8 cellular contexts compared by ENCODE assay signal in the genomic region with DNA sequence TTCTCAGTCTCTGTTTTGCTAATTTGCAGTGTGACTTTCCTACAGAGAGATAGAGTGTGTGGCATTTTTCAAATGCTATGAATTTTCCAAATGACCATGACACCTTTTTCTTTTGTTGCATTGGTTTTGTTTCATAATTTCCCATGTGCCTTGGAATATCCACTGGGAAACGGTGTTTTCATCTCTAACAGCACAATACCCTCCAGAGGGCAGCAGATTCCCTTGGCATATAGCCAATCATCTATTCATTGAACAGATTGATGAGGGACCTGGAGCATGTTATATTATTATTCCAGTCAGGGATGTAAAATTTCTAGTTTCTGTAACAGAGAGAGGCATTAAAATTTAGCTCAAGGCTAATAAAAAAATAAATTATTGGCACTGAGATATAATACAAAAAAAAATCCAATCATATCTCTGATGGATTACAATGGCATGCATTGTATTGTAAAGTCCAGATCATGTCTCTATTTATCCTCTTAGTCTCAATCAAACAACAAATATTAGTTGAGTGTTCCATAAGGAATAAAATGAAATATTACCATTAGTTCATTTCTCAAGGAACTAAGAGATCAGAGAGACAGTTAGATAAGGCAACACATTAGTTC. TPM values are rescaled to one million over a fixed set of nuclear protein-coding genes. Genes with fewer than 3 reads are reported as not detected.
DNase-seq lines count a peak whose midpoint lies in the region; ATAC-seq and TF ChIP-seq lines count a peak whose summit lies in the region.

No MANE protein-coding gene starts in this region.

- H3K27me3 Mint-ChIP-seq in chondrocyte (ENCODE audit: low read depth) (peaks cover 10% of the 10 kb centered on the region), T-helper 17 cell (peaks cover 18% of the 10 kb centered on the region)
- H3K27me3 Mint-ChIP-seq in activated CD8-positive, alpha-beta T cell treated with anti-CD3 and anti-CD28 coated beads, Interleukin-2, amount 10 ng/mL, durations not matched to agents 7 days and 5 days (ENCODE audit: low read depth): peaks cover 13% of the 10 kb centered on the region

- H3K27ac Mint-ChIP-seq in chondrocyte (ENCODE audit: unreplicated experiment): no peak overlapping the region
- H3K27ac Mint-ChIP-seq in T-helper 17 cell: no peak overlapping the region
- no peak overlapping the region for H3K27ac Mint-ChIP-seq in activated CD8-positive, alpha-beta T cell treated with anti-CD3 and anti-CD28 coated beads, Interleukin-2, amount 10 ng/mL, durations not matched to agents 7 days and 5 days

- POLR2A ChIA-PET in activated CD8-positive, alpha-beta T cell treated with anti-CD3 and anti-CD28 coated beads, Interleukin-2, amount 10 ng/mL, durations not matched to agents 7 days and 5 days (lab: Charles Lee): no interaction called here

- H3K4me3 Mint-ChIP-seq in chondrocyte (ENCODE audit: unreplicated experiment): no peak overlapping the region
- H3K4me3 Mint-ChIP-seq in T-helper 17 cell: no peak overlapping the region
- H3K4me3 Mint-ChIP-seq in activated CD8-positive, alpha-beta T cell treated with anti-CD3 and anti-CD28 coated beads, Interleukin-2, amount 10 ng/mL, durations not matched to agents 7 days and 5 days: no peak overlapping the region

- H3K9me3 ChIP-seq in T-helper 17 cell (ENCODE audit: control insufficient read depth, low read length, poor library complexity, severe bottlenecking): no peaks in the 10 kb centered on the region

- peaks cover 5% of the 10 kb centered on the region for H3K4me1 Mint-ChIP-seq in chondrocyte (ENCODE audit: low read depth)
- no peaks in the 10 kb centered on the region for H3K4me1 Mint-ChIP-seq in T-helper 17 cell
- no peaks in the 10 kb centered on the region for H3K4me1 Mint-ChIP-seq in activated CD8-positive, alpha-beta T cell treated with anti-CD3 and anti-CD28 coated beads, Interleukin-2, amount 10 ng/mL, durations not matched to agents 7 days and 5 days (ENCODE audit: low read depth)

- DNase-seq in NCI-H524 (lab: John Stamatoyannopoulos, UW): peak; percentile 68 to 75
- DNase-seq in NCI-H524 treated with DMSO at 0.1 percent for 48 hours (lab: John Stamatoyannopoulos, UW): no peak
- DNase-seq in NCI-H345 treated with DMSO at 0.1 percent for 48 hours (lab: John Stamatoyannopoulos, UW; ENCODE audit: unreplicated experiment): peak; percentile 55
- DNase-seq in chondrocyte (ENCODE audit: low spot score): no peak
- peak; percentile 67 for DNase-seq in myocyte (ENCODE audit: low read depth)
- no peak for DNase-seq in middle frontal gyrus (ENCODE audit: extremely low spot score, low spot score)
- no peak for DNase-seq in T-helper 17 cell
- DNase-seq in activated CD8-positive, alpha-beta T cell treated with anti-CD3 and anti-CD28 coated beads, Interleukin-2, amount 10 ng/mL, durations not matched to agents 7 days and 5 days: no peak

- no peaks in the 10 kb centered on the region for H3K36me3 Mint-ChIP-seq in chondrocyte (ENCODE audit: low read depth)
- no peaks in the 10 kb centered on the region for H3K36me3 Mint-ChIP-seq in T-helper 17 cell (ENCODE audit: low read depth)
- H3K36me3 Mint-ChIP-seq in activated CD8-positive, alpha-beta T cell treated with anti-CD3 and anti-CD28 coated beads, Interleukin-2, amount 10 ng/mL, durations not matched to agents 7 days and 5 days (ENCODE audit: low read depth): no peaks in the 10 kb centered on the region

- TF ChIP-seq CTCF in chondrocyte (IDR thresholded peaks at IDR 0.05): peak; percentile 84

- no peaks in the 10 kb centered on the region for H3K9me3 Mint-ChIP-seq in chondrocyte (ENCODE audit: low read depth)
- no peaks in the 10 kb centered on the region for H3K9me3 Mint-ChIP-seq in activated CD8-positive, alpha-beta T cell treated with anti-CD3 and anti-CD28 coated beads, Interleukin-2, amount 10 ng/mL, durations not matched to agents 7 days and 5 days (ENCODE audit: insufficient read depth)

- ATAC-seq in T-helper 17 cell: no peak
- no peak for ATAC-seq in activated CD8-positive, alpha-beta T cell treated with anti-CD3 and anti-CD28 coated beads, Interleukin-2, amount 10 ng/mL, durations not matched to agents 7 days and 5 days

- CTCF ChIA-PET in activated CD8-positive, alpha-beta T cell treated with anti-CD3 and anti-CD28 coated beads, Interleukin-2, amount 10 ng/mL, durations not matched to agents 7 days and 5 days (lab: Charles Lee): no interaction called here

RNA-seq across cellular contexts. Expression of a gene that starts 29.6 kb away (rescaled TPM):
- total RNA-seq in chondrocyte (179 to 336 TPM (median 336 TPM) in 3 replicates), myocyte (19.8 and 33.2 TPM in 2 replicates), T-helper 17 cell (1 to 10 TPM; 4.8 to 7.6 TPM)
- polyA plus RNA-seq in myocyte (2012): 16.4 TPM
- total RNA-seq in activated CD8-positive, alpha-beta T cell treated with anti-CD3 and anti-CD28 coated beads, Interleukin-2, amount 10 ng/mL, durations not matched to agents 7 days and 5 days: not detected

RNA-seq across cellular contexts. Expression of a gene that starts 38.6 kb away (rescaled TPM):
- 12.4 to 27.1 TPM (median 15.4 TPM) in 3 replicates for total RNA-seq in chondrocyte
- total RNA-seq in myocyte: 7.5 and 9.4 TPM in 2 replicates
- polyA plus RNA-seq in myocyte (2012): 29.0 TPM
- 10 to 100 TPM; 30.2 to 43.0 TPM for total RNA-seq in T-helper 17 cell
- 10 to 100 TPM; 34.5 to 40.9 TPM for total RNA-seq in activated CD8-positive, alpha-beta T cell treated with anti-CD3 and anti-CD28 coated beads, Interleukin-2, amount 10 ng/mL, durations not matched to agents 7 days and 5 days

Comparison
In these comparisons a context has a peak if more than half of its experiments do, and no peak if none do; other contexts are left out.
1. DNase-seq: peak in NCI-H524 (2 of 2), NCI-H345 treated with DMSO at 0.1 percent for 48 hours (single experiment) and myocyte (single experiment); none in NCI-H524 treated with DMSO at 0.1 percent for 48 hours (single experiment), chondrocyte (single experiment), middle frontal gyrus (single experiment), T-helper 17 cell (0 of 3) and activated CD8-positive, alpha-beta T cell treated with anti-CD3 and anti-CD28 coated beads, Interleukin-2, amount 10 ng/mL, durations not matched to agents 7 days and 5 days (single experiment).
2. RNA of a gene that starts 29.6 kb away (total RNA-seq): 179 to 336 TPM in chondrocyte, 19.8 to 33.2 TPM in myocyte and 4.8 to 7.6 TPM in T-helper 17 cell; not detected in activated CD8-positive, alpha-beta T cell treated with anti-CD3 and anti-CD28 coated beads, Interleukin-2, amount 10 ng/mL, durations not matched to agents 7 days and 5 days; every median in the first group is over 4 times any median in the second.